24 cellular contexts compared by ENCODE assay signal in the genomic region with DNA sequence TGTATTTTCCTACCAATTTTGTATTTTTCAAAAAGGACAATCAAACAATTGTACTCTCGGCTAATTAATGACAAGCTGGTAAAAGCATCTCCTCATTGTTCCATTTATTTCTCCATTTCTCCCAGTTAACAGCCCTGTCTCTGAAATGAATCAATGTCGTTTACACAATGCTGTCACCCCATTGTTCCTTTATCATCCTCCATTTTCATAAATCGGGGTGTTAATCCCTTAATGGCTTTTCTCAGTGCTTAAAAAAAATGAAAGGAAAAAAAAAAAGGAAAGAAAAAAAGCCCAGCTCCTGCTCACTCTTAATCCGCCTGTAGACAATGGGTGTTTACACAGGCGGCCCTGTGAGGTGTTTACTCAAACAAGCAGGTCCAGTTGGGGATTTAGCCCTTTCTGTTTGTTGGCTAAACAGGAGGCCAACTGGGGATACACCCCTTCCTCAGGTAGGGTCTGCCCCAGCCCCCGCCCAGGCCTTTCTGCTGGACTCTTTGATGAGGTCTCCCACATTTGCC.
A peak's percentile ranks its signal among the peaks of the same experiment; 100 is the strongest.
DNase-seq lines count a peak whose midpoint lies in the region; ATAC-seq lines count a peak whose summit lies in the region.
"Had no signal": no experiment of that assay in that cellular context is flagged by ENCODE, and none has a peak within 500 bp of the region (broad histone marks: within the 10 kb centered on the region; RNA-seq: fewer than 3 reads in every experiment).

No MANE protein-coding gene starts in this region.

- peaks cover 11% of the 10 kb centered on the region for H3K27me3 ChIP-seq in MG63
- H3K27me3 ChIP-seq: cardiac muscle cell, foreskin keratinocyte had no signal

- H3K36me3 ChIP-seq in MG63: no peaks in the 10 kb centered on the region
- H3K36me3 ChIP-seq: cardiac muscle cell, pancreas, thoracic aorta, WERI-Rb-1 had no signal

- no peak overlapping the region for H3K4me3 ChIP-seq in MG63
- H3K4me3 ChIP-seq: cardiac muscle cell, GM12878, pancreas, SK-N-MC, thoracic aorta had no signal

- peak overlapping the region; percentile 96 for H3K27ac ChIP-seq in substantia nigra (ENCODE audit: low read depth, low read length, poor library complexity, severe bottlenecking)
- H3K27ac ChIP-seq: cardiac muscle cell, foreskin keratinocyte, KMS-11, pancreas, SK-N-MC, thoracic aorta, WERI-Rb-1 had no signal

- H3K9me3 ChIP-seq in MG63: no peaks in the 10 kb centered on the region
- H3K9me3 ChIP-seq: pancreas, thoracic aorta had no signal

- DNase-seq in NCI-H345 (lab: John Stamatoyannopoulos, UW): peak; percentile 24
- no peak for DNase-seq in NCI-H345 treated with DMSO at 0.1 percent for 48 hours (lab: John Stamatoyannopoulos, UW; ENCODE audit: unreplicated experiment)
- peak; percentile 14 for DNase-seq in NCI-H748 treated with DMSO at 0.1 percent for 48 hours (lab: John Stamatoyannopoulos, UW)
- peak; percentile 43 for DNase-seq in iPS-NIHi7 (ENCODE audit: extremely low spot score)
- DNase-seq in substantia nigra (lab: John Stamatoyannopoulos, UW): peak in 3 of 49 donors; percentile 6 to 21 (median 13)
- no peak for DNase-seq in MG63
- DNase-seq in SW480 (ENCODE audit: low spot score): no peak
- DNase-seq: activated CD4-positive, alpha-beta T cell treated with anti-CD3 and anti-CD28 coated beads, Interleukin-2, amount 50 U/mL, for 4 hours; amniotic stem cell; foreskin keratinocyte; GOT3; kidney; mammary epithelial cell; MV-4-11; pancreas; RPMI8226; WERI-Rb-1 had no signal

- ATAC-seq in GM21447 (IDR thresholded peaks at IDR 0.05; ENCODE audit: unreplicated experiment): no peak
- ATAC-seq: foreskin keratinocyte; GM12878; pancreas; stimulated activated effector memory CD8-positive, alpha-beta T cell treated with anti-CD3 and anti-CD28 coated beads, Interleukin-12 subunit alpha, Interleukin-12 subunit beta, amount 100 ng/mL, for 72 hours had no signal

Comparison
In these comparisons a context has a peak if more than half of its experiments do, and no peak if none do; other contexts are left out.
1. DNase-seq: peak in NCI-H345 (single experiment), NCI-H748 treated with DMSO at 0.1 percent for 48 hours (single experiment) and iPS-NIHi7 (single experiment); none in NCI-H345 treated with DMSO at 0.1 percent for 48 hours (single experiment), MG63 (single experiment) and SW480 (single experiment).